In genomic region chr3:107493134-107493533, GRCh38 we compare ENCODE assay signal across 24 cellular contexts. TPM values are rescaled to one million over a fixed set of nuclear protein-coding genes. Genes with fewer than 3 reads are reported as not detected.
DNase-seq lines count a peak whose midpoint lies in the region; ATAC-seq and TF ChIP-seq lines count a peak whose summit lies in the region.
"Had no signal": no experiment of that assay in that cellular context is flagged by ENCODE, and none has a peak within 500 bp of the region (broad histone marks: within the 10 kb centered on the region; RNA-seq: fewer than 3 reads in every experiment).

No MANE protein-coding gene starts in this region.

- no peak overlapping the region for H3K27ac ChIP-seq in HCT116 (ENCODE audit: low read depth, low read length)
- H3K27ac ChIP-seq in parathyroid adenoma: no peak overlapping the region
- H3K27ac ChIP-seq: SJSA1 had no signal

- H3K9ac ChIP-seq in HCT116 (ENCODE audit: low read length): no peak overlapping the region
- H3K9ac ChIP-seq in parathyroid adenoma: no peak overlapping the region

- H3K27me3 ChIP-seq in BE2C (peaks cover 3% of the 10 kb centered on the region; the same call in 1 of the 2 replicates), HCT116 (ENCODE audit: insufficient read depth, low read length) (no peaks in the 10 kb centered on the region), parathyroid adenoma (ENCODE audit: control insufficient read depth, insufficient read depth, low read length) (no peaks in the 10 kb centered on the region)
- H3K27me3 ChIP-seq: SJSA1 had no signal

- no peaks in the 10 kb centered on the region for H3K9me2 ChIP-seq in HCT116 (ENCODE audit: insufficient read depth)

- no peaks in the 10 kb centered on the region for H3K9me3 Mint-ChIP-seq in WTC11

- TF ChIP-seq POLR2A in HCT116 (IDR thresholded peaks at IDR 0.05; ENCODE audit: borderline replicate concordance, extremely low read depth, insufficient read depth, insufficient read length): no peak

- H3K27me3 Mint-ChIP-seq in WTC11 (ENCODE audit: low read depth): no peaks in the 10 kb centered on the region; the same call in 1 of the 2 replicates

- H3K4me1 ChIP-seq in BE2C: no peaks in the 10 kb centered on the region
- H3K4me1 ChIP-seq in HCT116 (ENCODE audit: control insufficient read depth in 1 of 2, insufficient read depth in 2 of 2, low read length in 2 of 2): no peaks in the 10 kb centered on the region
- H3K4me1 ChIP-seq in parathyroid adenoma: peaks cover 5% of the 10 kb centered on the region

- H3K79me2 ChIP-seq in HCT116 (ENCODE audit: insufficient read depth, low read length): no peaks in the 10 kb centered on the region
- H3K79me2 ChIP-seq in parathyroid adenoma: no peaks in the 10 kb centered on the region

- BruUV-seq in HCT116 (replicated peaks; lab: Mats Ljungman, UMichigan): no TSS peak

- intact Hi-C loops in HCT116 (cut with micrococcal nuclease): no loop called here

- no peak overlapping the region for H3K4me3 Mint-ChIP-seq in WTC11
- H3K4me3 Mint-ChIP-seq: B cell, CD14-positive monocyte had no signal

- POLR2A ChIA-PET in HCT116 (lab: Charles Lee) (no interaction called here), WTC11 (lab: Charles Lee) (no interaction called here)

- no peak; the same call in 1 of the 2 replicates for ATAC-seq in HCT116
- ATAC-seq in WTC11: peak; percentile 64
- no peak for ATAC-seq in HG03175 (IDR thresholded peaks at IDR 0.05; ENCODE audit: unreplicated experiment)
- ATAC-seq in GM18511 (IDR thresholded peaks at IDR 0.05; ENCODE audit: unreplicated experiment): no peak
- ATAC-seq: GM12878 had no signal

- no peaks in the 10 kb centered on the region for H3K36me3 Mint-ChIP-seq in WTC11
- H3K36me3 Mint-ChIP-seq: CD14-positive monocyte had no signal

- no peaks in the 10 kb centered on the region for H4K20me1 ChIP-seq in HCT116 (ENCODE audit: insufficient read depth)

- RAD21 ChIA-PET in HCT116 (lab: Charles Lee; ENCODE audit: low non-redundant PET in 1 of 2, low total read pairs in 2 of 2, uncharacterized antibody in 2 of 2, unreplicated experiment in 2 of 2): no interaction called here

- H3K27ac Mint-ChIP-seq in WTC11: no peak overlapping the region
- H3K27ac Mint-ChIP-seq: B cell had no signal

- peak overlapping the region; percentile 33 for H2AFZ ChIP-seq in HCT116 (ENCODE audit: low read depth, low read length, poor library complexity, severe bottlenecking)
- peak overlapping the region; percentile 56 for H2AFZ ChIP-seq in parathyroid adenoma

- no peaks in the 10 kb centered on the region for H3K36me3 ChIP-seq in BE2C
- no peaks in the 10 kb centered on the region for H3K36me3 ChIP-seq in HCT116 (ENCODE audit: control insufficient read depth in 1 of 2, insufficient read depth in 2 of 2, low read length in 2 of 2)
- no peaks in the 10 kb centered on the region for H3K36me3 ChIP-seq in parathyroid adenoma (ENCODE audit: control insufficient read depth, insufficient read depth, low read length)
- H3K36me3 ChIP-seq: SJSA1 had no signal

- no peak for DNase-seq in BE2C
- no peak for DNase-seq in HCT116 (ENCODE audit: low read depth, low spot score)
- DNase-seq in WTC11 (ENCODE audit: low spot score): no peak
- no peak for DNase-seq in SK-N-DZ (ENCODE audit: low spot score)
- DNase-seq: Calu3, KG1, NCI-H1092 treated with DMSO at 0.1 percent for 48 hours, NCI-H1436, NCI-H187, NCI-H2081 treated with DMSO at 0.1 percent for 48 hours, NCI-H2171, NCI-H226, NCI-H510A, NCI-H69, Right ventricle myocardium superior, RPMI8226, T-helper 1 cell had no signal

- H3K9me3 ChIP-seq in BE2C: no peaks in the 10 kb centered on the region
- H3K9me3 ChIP-seq in HCT116 (ENCODE audit: control insufficient read depth in 1 of 2, insufficient read depth in 1 of 2, low read depth in 1 of 2, low read length in 2 of 2): no peaks in the 10 kb centered on the region
- H3K9me3 ChIP-seq in parathyroid adenoma (ENCODE audit: control insufficient read depth, low read length): no peaks in the 10 kb centered on the region
- H3K9me3 ChIP-seq: SJSA1 had no signal

- no peak for TF ChIP-seq RAD21 in HCT116 (IDR thresholded peaks at IDR 0.05; ENCODE audit: low read depth)

- TF ChIP-seq CTCF in BE2C (IDR thresholded peaks at IDR 0.05; ENCODE audit: low read depth, low read length): 0 out of 2 replicates have a peak, but pooled peaks have one; percentile 10
- no peak for TF ChIP-seq CTCF in HCT116 (IDR thresholded peaks at IDR 0.05 in 2 of 3, conservative IDR thresholded peaks at IDR 0.05 in 1 of 3; ENCODE audit: borderline replicate concordance in 1 of 3, insufficient read depth in 1 of 3, low read depth in 2 of 3, low read length in 2 of 3)
- TF ChIP-seq CTCF in WTC11 (IDR thresholded peaks at IDR 0.05): no peak
- no peak for TF ChIP-seq CTCF in parathyroid adenoma (IDR thresholded peaks at IDR 0.05)

- no peaks in the 10 kb centered on the region for H3K4me1 Mint-ChIP-seq in WTC11
- H3K4me1 Mint-ChIP-seq: CD14-positive monocyte had no signal

- H3K4me2 ChIP-seq in HCT116 (ENCODE audit: low read length) (no peak overlapping the region), parathyroid adenoma (ENCODE audit: low read length) (no peak overlapping the region)

- H3K4me3 ChIP-seq in BE2C (ENCODE audit: low read depth, low read length) (no peak overlapping the region), HCT116 (replicated peaks in 1 of 2; ENCODE audit: low read depth in 1 of 2, low read length in 2 of 2) (no peak overlapping the region), parathyroid adenoma (ENCODE audit: low read depth, low read length) (no peak overlapping the region)
- H3K4me3 ChIP-seq: GM12878, SJSA1 had no signal

- CTCF ChIA-PET in HCT116 (lab: Charles Lee) (no interaction called here), WTC11 (lab: Charles Lee) (interaction anchor here (0.8 to 1.3 kb wide), 4 partner anchors 19 to 173 kb away, joined by 3 to 5 read pairs (median 3); no protein-coding TSS in a partner anchor)

TF ChIP-seq in HCT116, 20 proteins besides CTCF, POLR2A, EP300 and RAD21 (continues in another document):
- no peak for TF ChIP-seq JUND (IDR thresholded peaks at IDR 0.05)
- TF ChIP-seq, protein P1, sequence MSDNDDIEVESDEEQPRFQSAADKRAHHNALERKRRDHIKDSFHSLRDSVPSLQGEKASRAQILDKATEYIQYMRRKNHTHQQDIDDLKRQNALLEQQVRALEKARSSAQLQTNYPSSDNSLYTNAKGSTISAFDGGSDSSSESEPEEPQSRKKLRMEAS (IDR thresholded peaks at IDR 0.05): no peak
- TF ChIP-seq SIN3A (IDR thresholded peaks at IDR 0.05; ENCODE audit: low read depth): no peak
- no peak for TF ChIP-seq ATF3 (IDR thresholded peaks at IDR 0.05)
- TF ChIP-seq SRF (IDR thresholded peaks at IDR 0.05; ENCODE audit: low read depth): no peak
- no peak for TF ChIP-seq EZH2phosphoT487 (IDR thresholded peaks at IDR 0.05; ENCODE audit: borderline replicate concordance)
- TF ChIP-seq FOSL1 (IDR thresholded peaks at IDR 0.05; ENCODE audit: low read depth): no peak

TF ChIP-seq in WTC11, 78 proteins besides CTCF, POLR2A, EP300 and RAD21:
- no peak for TF ChIP-seq ZNF423 (CRISPR knock-in tag; IDR thresholded peaks at IDR 0.05)
- TF ChIP-seq CREM (CRISPR knock-in tag; IDR thresholded peaks at IDR 0.05): no peak
- TF ChIP-seq, protein P2, sequence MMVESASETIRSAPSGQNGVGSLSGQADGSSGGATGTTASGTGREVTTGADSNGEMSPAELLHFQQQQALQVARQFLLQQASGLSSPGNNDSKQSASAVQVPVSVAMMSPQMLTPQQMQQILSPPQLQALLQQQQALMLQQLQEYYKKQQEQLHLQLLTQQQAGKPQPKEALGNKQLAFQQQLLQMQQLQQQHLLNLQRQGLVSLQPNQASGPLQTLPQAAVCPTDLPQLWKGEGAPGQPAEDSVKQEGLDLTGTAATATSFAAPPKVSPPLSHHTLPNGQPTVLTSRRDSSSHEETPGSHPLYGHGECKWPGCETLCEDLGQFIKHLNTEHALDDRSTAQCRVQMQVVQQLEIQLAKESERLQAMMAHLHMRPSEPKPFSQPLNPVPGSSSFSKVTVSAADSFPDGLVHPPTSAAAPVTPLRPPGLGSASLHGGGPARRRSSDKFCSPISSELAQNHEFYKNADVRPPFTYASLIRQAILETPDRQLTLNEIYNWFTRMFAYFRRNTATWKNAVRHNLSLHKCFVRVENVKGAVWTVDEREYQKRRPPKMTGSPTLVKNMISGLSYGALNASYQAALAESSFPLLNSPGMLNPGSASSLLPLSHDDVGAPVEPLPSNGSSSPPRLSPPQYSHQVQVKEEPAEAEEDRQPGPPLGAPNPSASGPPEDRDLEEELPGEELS (CRISPR knock-in tag; IDR thresholded peaks at IDR 0.05): no peak
- TF ChIP-seq E2F5 (CRISPR knock-in tag; IDR thresholded peaks at IDR 0.05): no peak
- TF ChIP-seq NFATC4 (CRISPR knock-in tag; IDR thresholded peaks at IDR 0.05): no peak
- no peak for TF ChIP-seq ZNF317 (CRISPR knock-in tag; IDR thresholded peaks at IDR 0.05; ENCODE audit: borderline replicate concordance, low read depth)

RNA-seq across cellular contexts. Expression of gene BBX, which starts 29.6 kb away (rescaled TPM):
- 13.1 TPM for polyA plus RNA-seq in BE2C (2012; ENCODE audit: insufficient read depth, insufficient read length, low read depth)
- total RNA-seq in HCT116 (2021; ENCODE audit: unreplicated experiment) (55.6 TPM), WTC11 (2021) (45.0 to 52.0 TPM (median 49.3 TPM) in 3 replicates)
- polyA plus RNA-seq in HCT116 (2012): 24.1 and 28.9 TPM in 2 replicates
- polyA plus RNA-seq in SK-N-DZ (2014; cell fraction: cytosol; rRNA removed): 7.6 and 11.2 TPM in 2 replicates
- 6.0 and 9.0 TPM in 2 replicates for polyA plus RNA-seq in SK-N-DZ (2014; cell fraction: nucleus; rRNA removed)
